29 cellular contexts compared by ENCODE assay signal in the genomic region with DNA sequence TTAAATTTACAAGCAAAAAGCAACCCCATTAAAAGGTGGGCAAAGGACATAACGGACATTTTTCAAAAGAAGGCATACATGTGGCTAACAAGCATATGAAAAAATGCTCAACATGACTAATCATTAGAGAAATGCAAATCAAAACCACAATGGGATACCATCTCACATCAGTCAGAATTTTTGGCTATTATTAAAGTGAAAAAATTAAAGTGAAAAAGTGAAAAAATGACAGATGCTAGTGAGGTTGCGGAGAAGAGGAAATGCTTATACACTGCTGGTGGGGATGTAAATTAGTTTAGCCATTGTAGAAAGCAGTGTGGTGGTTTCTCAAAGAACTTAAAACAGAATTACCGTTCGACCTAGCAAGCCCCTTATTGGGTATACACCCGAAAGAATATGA. TPM values are rescaled to one million over a fixed set of nuclear protein-coding genes. Genes with fewer than 3 reads are reported as not detected.
A peak's percentile ranks its signal among the peaks of the same experiment; 100 is the strongest.
DNase-seq lines count a peak whose midpoint lies in the region; ATAC-seq, FAIRE-seq and TF ChIP-seq lines count a peak whose summit lies in the region.
"Had no signal": no experiment of that assay in that cellular context is flagged by ENCODE, and none has a peak within 500 bp of the region (broad histone marks: within the 10 kb centered on the region; RNA-seq: fewer than 3 reads in every experiment).

No MANE protein-coding gene starts in this region.

- ATAC-seq in HG02610 (IDR thresholded peaks at IDR 0.05; ENCODE audit: unreplicated experiment): peak; percentile 60
- ATAC-seq in foreskin keratinocyte: no peak
- ATAC-seq in GM18870 (IDR thresholded peaks at IDR 0.05; ENCODE audit: unreplicated experiment): no peak
- ATAC-seq: A549; CD8-positive, alpha-beta T cell; natural killer cell treated with Interleukin-12 subunit alpha and Interleukin-12 subunit beta and Interleukin-15 and Interleukin-18, amount 100 ng/mL, for 72 hours had no signal

- H3K27me3 ChIP-seq in foreskin keratinocyte: no peaks in the 10 kb centered on the region
- H3K27me3 ChIP-seq: stomach, tibial artery had no signal

- FAIRE-seq in HTR-8/SVneo (lab: Jason Lieb, UNC): no peak
- FAIRE-seq: A549 had no signal

- TF ChIP-seq CTCF in foreskin keratinocyte (conservative IDR thresholded peaks at IDR 0.05): no peak

- no peak overlapping the region for H3K27ac ChIP-seq in foreskin keratinocyte
- H3K27ac ChIP-seq: A549, epithelial cell of prostate, stomach, tibial artery, WERI-Rb-1 had no signal

- peak; percentile 13 for DNase-seq in GM04503 (ENCODE audit: low read depth)
- peak; percentile 2 for DNase-seq in RPMI7951 (ENCODE audit: low read depth)
- DNase-seq in foreskin keratinocyte: peak; percentile 2 to 36
- DNase-seq in HTR-8/SVneo (ENCODE audit: insufficient read length, low spot score): no peak
- no peak for DNase-seq in NCI-H1417 treated with DMSO at 0.1 percent for 48 hours (lab: John Stamatoyannopoulos, UW)
- no peak for DNase-seq in stimulated activated CD4-positive, alpha-beta T cell treated with anti-CD3 and anti-CD28 coated beads, Interleukin-12 subunit alpha, Interleukin-12 subunit beta, amount 100 ng/mL, for 4 hours
- DNase-seq: activated CD4-positive, alpha-beta T cell treated with anti-CD3 and anti-CD28 coated beads for 48 hours; activated CD8-positive, alpha-beta memory T cell treated with anti-CD3 and anti-CD28 coated beads for 24 hours; activated gamma-delta T cell; activated T-cell treated with anti-CD3 and anti-CD28 coated beads, Interleukin-2, amount 50 U/mL, for 1 hour; CD8-positive, alpha-beta T cell; effector CD8-positive, alpha-beta T cell; head of caudate nucleus; NCI-H187 treated with DMSO at 0.1 percent for 48 hours; NCI-H2171 treated with DMSO at 0.1 percent for 48 hours; NCI-H524; NK-92 treated with Interleukin-12 subunit alpha and Interleukin-12 subunit beta, amount 100 ng/mL, for 24 hours; SHP77; stimulated activated CD8-positive, alpha-beta memory T cell treated with anti-CD3 and anti-CD28 coated beads, Interleukin-4, amount 100 ng/mL, for 48 hours; stomach; SW 1271; T-helper 9 cell; tibial artery; WERI-Rb-1 had no signal

- peaks cover 6% of the 10 kb centered on the region for H3K4me1 ChIP-seq in foreskin keratinocyte
- H3K4me1 ChIP-seq: A549, stomach, tibial artery had no signal

RNA-seq across cellular contexts. Expression of gene OTOGL, which starts 7.9 kb away (rescaled TPM):
- 0.20 and 0.48 TPM in 2 replicates for total RNA-seq in RPMI7951 (2014; rRNA removed; shearing (Covaris generic))
- total RNA-seq in foreskin keratinocyte: not detected in 2 replicates
- polyA plus RNA-seq in foreskin keratinocyte: not detected in 2 replicates
- total RNA-seq: CD8-positive, alpha-beta T cell; natural killer cell treated with Interleukin-12 subunit alpha and Interleukin-12 subunit beta and Interleukin-15 and Interleukin-18, amount 100 ng/mL, for 72 hours had no signal

Comparison
In these comparisons a context has a peak if more than half of its experiments do, and no peak if none do; other contexts are left out.
1. DNase-seq: peak in GM04503 (single experiment), RPMI7951 (single experiment) and foreskin keratinocyte (2 of 2); none in HTR-8/SVneo (single experiment), NCI-H1417 treated with DMSO at 0.1 percent for 48 hours (single experiment) and stimulated activated CD4-positive, alpha-beta T cell treated with anti-CD3 and anti-CD28 coated beads, Interleukin-12 subunit alpha, Interleukin-12 subunit beta, amount 100 ng/mL, for 4 hours (single experiment).